8 cellular contexts compared by ENCODE assay signal in the genomic region with DNA sequence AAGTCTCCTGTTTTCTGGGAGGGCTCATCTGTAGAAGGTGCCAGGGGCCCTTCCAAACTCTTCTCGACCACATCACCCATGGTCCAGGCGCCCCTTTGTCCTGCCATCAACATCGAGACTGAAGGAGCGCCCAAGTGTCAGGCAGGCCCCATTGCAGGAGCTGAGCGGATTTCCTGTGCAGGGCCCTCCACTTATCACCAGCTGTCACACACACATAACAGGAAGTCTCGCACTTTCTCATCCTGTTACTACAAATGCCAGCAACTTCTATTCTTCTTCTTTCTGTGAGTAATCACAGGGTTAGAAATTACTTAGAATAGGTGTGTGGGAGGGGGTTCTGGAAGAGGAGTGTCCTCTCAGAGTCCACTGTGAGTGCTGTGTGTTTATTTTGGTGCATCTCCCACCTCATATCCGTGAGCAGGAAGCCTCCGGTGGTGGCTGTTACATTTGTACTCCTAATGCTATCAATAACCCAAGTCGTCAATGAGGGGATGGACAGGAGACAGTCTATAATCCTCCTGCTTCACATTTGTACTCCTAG.
DNase-seq lines count a peak whose midpoint lies in the region; ATAC-seq and FAIRE-seq lines count a peak whose summit lies in the region.

A gene with protein sequence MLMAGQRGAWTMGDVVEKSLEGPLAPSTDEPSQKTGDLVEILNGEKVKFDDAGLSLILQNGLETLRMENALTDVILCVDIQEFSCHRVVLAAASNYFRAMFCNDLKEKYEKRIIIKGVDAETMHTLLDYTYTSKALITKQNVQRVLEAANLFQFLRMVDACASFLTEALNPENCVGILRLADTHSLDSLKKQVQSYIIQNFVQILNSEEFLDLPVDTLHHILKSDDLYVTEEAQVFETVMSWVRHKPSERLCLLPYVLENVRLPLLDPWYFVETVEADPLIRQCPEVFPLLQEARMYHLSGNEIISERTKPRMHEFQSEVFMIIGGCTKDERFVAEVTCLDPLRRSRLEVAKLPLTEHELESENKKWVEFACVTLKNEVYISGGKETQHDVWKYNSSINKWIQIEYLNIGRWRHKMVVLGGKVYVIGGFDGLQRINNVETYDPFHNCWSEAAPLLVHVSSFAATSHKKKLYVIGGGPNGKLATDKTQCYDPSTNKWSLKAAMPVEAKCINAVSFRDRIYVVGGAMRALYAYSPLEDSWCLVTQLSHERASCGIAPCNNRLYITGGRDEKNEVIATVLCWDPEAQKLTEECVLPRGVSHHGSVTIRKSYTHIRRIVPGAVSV (minus strand): TSS at position 166 of the 541 bp plus-strand sequence. CDS start 53 bp downstream, at position 113.

- no peak for FAIRE-seq in RCC 7860 (lab: Jason Lieb, UNC)

- peaks cover 21 to 30% of the 10 kb centered on the region in 2 donors for H3K4me1 ChIP-seq in duodenal mucosa (ENCODE audit: control insufficient read depth in 1 of 2, insufficient read depth in 2 of 2, low read length in 2 of 2)

- H3K4me3 ChIP-seq in duodenal mucosa (ENCODE audit: low read depth in 1 of 2, low read length in 2 of 2) = peak within 1 kb of the TSS; percentile 57 to 58

- H3K27me3 ChIP-seq in duodenal mucosa (ENCODE audit: control insufficient read depth in 1 of 2, insufficient read depth in 2 of 2, low read length in 2 of 2) = no peaks in the 10 kb centered on the region

- DNase-seq in activated CD4-positive, CD25-positive, alpha-beta regulatory T cell treated with anti-CD3 and anti-CD28 coated beads, Interleukin-2, amount 50 U/mL, for 72 hours = peak; percentile 69
- peak; percentile 52 to 60 for DNase-seq in stimulated activated CD4-positive, alpha-beta T cell treated with anti-CD3 and anti-CD28 coated beads, Interleukin-12 subunit alpha, Interleukin-12 subunit beta, amount 100 ng/mL, for 24 hours (ENCODE audit: low read depth in 2 of 2)
- DNase-seq in RCC 7860 (ENCODE audit: low spot score) (no peak), NCI-H2196 (lab: John Stamatoyannopoulos, UW; ENCODE audit: unreplicated experiment) (no peak), NCI-H2227 treated with DMSO at 0.1 percent for 48 hours (lab: John Stamatoyannopoulos, UW) (no peak)

- peak within 1 kb of the TSS; percentile 51 to 54 for H3K9ac ChIP-seq in duodenal mucosa (ENCODE audit: low read depth in 1 of 2, low read length in 2 of 2)

- ATAC-seq in GM19324 (IDR thresholded peaks at IDR 0.05; ENCODE audit: low FRiP score, unreplicated experiment) (peak; percentile 84), HG03432 (IDR thresholded peaks at IDR 0.05; ENCODE audit: unreplicated experiment) (peak; percentile 91)

- no peaks in the 10 kb centered on the region for H3K36me3 ChIP-seq in duodenal mucosa (ENCODE audit: control insufficient read depth in 1 of 2, insufficient read depth in 2 of 2, low read length in 2 of 2)

- H3K27ac ChIP-seq in duodenal mucosa (ENCODE audit: low read depth, low read length) = peak within 1 kb of the TSS; percentile 54

- no peaks in the 10 kb centered on the region for H3K9me3 ChIP-seq in duodenal mucosa (ENCODE audit: control insufficient read depth in 1 of 2, low read length in 2 of 2)

Comparison
In these comparisons a context has a peak if more than half of its experiments do, and no peak if none do; other contexts are left out.
1. DNase-seq: peak in activated CD4-positive, CD25-positive, alpha-beta regulatory T cell treated with anti-CD3 and anti-CD28 coated beads, Interleukin-2, amount 50 U/mL, for 72 hours (single experiment) and stimulated activated CD4-positive, alpha-beta T cell treated with anti-CD3 and anti-CD28 coated beads, Interleukin-12 subunit alpha, Interleukin-12 subunit beta, amount 100 ng/mL, for 24 hours (2 of 2); none in RCC 7860 (single experiment), NCI-H2196 (single experiment) and NCI-H2227 treated with DMSO at 0.1 percent for 48 hours (single experiment).